In the genomic region with DNA sequence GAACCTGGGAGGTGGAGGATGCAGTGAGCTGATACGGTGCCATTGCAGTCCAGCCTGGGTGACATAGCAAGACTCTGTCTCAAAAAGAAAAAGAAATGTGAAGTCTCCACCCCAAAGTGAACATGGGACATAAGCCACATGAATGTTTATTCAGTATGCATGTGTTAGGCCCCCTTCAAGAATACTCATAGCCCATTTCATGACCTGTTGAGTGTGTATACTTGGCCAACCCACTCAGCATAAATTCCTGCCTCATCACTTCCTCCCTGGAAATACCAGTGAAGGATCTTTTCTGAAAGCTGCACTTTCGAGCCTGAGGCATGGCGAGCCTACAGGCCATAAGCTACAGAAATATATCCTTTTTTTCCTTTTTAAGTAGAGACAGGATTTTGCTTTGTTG, we compare ENCODE assay signal across 4 cellular contexts. TPM values are rescaled to one million over a fixed set of nuclear protein-coding genes. Genes with fewer than 3 reads are reported as not detected.
"Had no signal": no experiment of that assay in that cellular context is flagged by ENCODE, and none has a peak within 500 bp of the region (broad histone marks: within the 10 kb centered on the region; RNA-seq: fewer than 3 reads in every experiment).

No MANE protein-coding gene starts in this region.

RNA-seq across cellular contexts. Expression of a gene that starts 6.8 kb away (rescaled TPM):
- total RNA-seq: LHCN-M2, M059J, MCF 10A, NCI-H460 had no signal

RNA-seq across cellular contexts. Expression of a gene that starts 18.0 kb away (rescaled TPM):
- total RNA-seq: LHCN-M2, M059J, MCF 10A, NCI-H460 had no signal

RNA-seq across cellular contexts. Expression of a gene that starts 34.8 kb away (rescaled TPM):
- total RNA-seq: LHCN-M2, M059J, MCF 10A, NCI-H460 had no signal

RNA-seq across cellular contexts. Expression of a gene that starts 47.6 kb away (rescaled TPM):
- total RNA-seq: LHCN-M2, M059J, MCF 10A, NCI-H460 had no signal

RNA-seq across cellular contexts. Expression of a gene that starts 53.8 kb away (rescaled TPM):
- total RNA-seq: LHCN-M2, M059J, MCF 10A, NCI-H460 had no signal
